Comparison of ENCODE assay signal across 1 cellular context in the genomic region with DNA sequence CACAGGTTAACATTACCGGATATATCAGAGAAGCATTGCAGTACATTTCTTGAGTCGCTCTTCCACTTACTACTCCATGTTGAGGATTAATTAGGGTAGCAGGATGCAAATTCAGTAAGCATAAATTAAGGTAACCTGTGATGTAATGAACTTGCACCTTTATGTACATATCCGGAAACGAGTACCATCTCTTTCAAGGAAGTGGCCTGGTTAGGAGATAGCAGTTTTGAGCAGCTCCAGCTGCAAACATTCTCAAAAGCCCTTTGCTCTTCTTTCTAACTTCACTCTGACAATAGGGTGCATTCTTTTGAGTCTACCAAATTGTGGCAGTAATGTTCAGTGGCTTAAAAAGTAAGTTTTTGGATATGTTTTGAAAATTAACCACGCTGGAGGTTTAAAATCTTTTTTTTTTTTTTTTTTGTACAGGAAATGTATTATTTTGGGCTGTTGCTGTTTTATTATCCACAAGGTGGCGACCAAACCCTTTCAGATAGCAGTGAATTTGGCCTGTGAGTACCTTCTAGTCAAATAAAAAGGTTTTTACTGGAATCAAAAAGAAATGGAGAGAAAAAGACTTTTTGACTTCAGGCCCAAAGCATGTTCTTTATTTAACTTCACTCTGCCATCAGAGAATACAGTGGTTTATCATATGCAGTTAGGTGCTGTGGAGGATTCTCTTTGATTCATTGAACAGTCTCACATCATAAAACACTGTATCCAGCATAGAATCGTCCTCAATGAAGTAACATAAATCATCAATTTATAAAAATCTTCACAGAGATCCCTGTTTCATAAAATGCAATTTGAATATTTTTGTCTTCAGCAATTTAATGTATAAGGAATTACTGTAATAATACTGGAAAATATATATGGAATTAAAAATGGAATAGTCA.
TF ChIP-seq lines count a peak whose summit lies in the region.

No MANE protein-coding gene starts in this region.

TF ChIP-seq in GM12878, 131 proteins besides CTCF, POLR2A, EP300 and RAD21:
- no peak for TF ChIP-seq GABPA (IDR thresholded peaks at IDR 0.05; ENCODE audit: low read depth)
- TF ChIP-seq, protein P1, sequence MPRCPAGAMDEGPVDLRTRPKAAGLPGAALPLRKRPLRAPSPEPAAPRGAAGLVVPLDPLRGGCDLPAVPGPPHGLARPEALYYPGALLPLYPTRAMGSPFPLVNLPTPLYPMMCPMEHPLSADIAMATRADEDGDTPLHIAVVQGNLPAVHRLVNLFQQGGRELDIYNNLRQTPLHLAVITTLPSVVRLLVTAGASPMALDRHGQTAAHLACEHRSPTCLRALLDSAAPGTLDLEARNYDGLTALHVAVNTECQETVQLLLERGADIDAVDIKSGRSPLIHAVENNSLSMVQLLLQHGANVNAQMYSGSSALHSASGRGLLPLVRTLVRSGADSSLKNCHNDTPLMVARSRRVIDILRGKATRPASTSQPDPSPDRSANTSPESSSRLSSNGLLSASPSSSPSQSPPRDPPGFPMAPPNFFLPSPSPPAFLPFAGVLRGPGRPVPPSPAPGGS (IDR thresholded peaks at IDR 0.05; ENCODE audit: borderline replicate concordance, insufficient read depth, low read depth, low read length, poor library complexity, severe bottlenecking), result no peak
- TF ChIP-seq, protein P2, sequence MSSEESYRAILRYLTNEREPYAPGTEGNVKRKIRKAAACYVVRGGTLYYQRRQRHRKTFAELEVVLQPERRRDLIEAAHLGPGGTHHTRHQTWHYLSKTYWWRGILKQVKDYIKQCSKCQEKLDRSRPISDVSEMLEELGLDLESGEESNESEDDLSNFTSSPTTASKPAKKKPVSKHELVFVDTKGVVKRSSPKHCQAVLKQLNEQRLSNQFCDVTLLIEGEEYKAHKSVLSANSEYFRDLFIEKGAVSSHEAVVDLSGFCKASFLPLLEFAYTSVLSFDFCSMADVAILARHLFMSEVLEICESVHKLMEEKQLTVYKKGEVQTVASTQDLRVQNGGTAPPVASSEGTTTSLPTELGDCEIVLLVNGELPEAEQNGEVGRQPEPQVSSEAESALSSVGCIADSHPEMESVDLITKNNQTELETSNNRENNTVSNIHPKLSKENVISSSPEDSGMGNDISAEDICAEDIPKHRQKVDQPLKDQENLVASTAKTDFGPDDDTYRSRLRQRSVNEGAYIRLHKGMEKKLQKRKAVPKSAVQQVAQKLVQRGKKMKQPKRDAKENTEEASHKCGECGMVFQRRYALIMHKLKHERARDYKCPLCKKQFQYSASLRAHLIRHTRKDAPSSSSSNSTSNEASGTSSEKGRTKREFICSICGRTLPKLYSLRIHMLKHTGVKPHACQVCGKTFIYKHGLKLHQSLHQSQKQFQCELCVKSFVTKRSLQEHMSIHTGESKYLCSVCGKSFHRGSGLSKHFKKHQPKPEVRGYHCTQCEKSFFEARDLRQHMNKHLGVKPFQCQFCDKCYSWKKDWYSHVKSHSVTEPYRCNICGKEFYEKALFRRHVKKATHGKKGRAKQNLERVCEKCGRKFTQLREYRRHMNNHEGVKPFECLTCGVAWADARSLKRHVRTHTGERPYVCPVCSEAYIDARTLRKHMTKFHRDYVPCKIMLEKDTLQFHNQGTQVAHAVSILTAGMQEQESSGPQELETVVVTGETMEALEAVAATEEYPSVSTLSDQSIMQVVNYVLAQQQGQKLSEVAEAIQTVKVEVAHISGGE (CRISPR knock-in tag; IDR thresholded peaks at IDR 0.05), result no peak
- TF ChIP-seq TCF7 (IDR thresholded peaks at IDR 0.05; ENCODE audit: borderline replicate concordance), result no peak
- TF ChIP-seq ZNF384 (IDR thresholded peaks at IDR 0.05; ENCODE audit: borderline replicate concordance, low read depth, low read length), result peak; percentile 96
- peak; percentile 35; the same call in 1 of the 2 replicates for TF ChIP-seq SMC3 (IDR thresholded peaks at IDR 0.05; ENCODE audit: borderline replicate concordance, low read length)
- TF ChIP-seq, protein P3, sequence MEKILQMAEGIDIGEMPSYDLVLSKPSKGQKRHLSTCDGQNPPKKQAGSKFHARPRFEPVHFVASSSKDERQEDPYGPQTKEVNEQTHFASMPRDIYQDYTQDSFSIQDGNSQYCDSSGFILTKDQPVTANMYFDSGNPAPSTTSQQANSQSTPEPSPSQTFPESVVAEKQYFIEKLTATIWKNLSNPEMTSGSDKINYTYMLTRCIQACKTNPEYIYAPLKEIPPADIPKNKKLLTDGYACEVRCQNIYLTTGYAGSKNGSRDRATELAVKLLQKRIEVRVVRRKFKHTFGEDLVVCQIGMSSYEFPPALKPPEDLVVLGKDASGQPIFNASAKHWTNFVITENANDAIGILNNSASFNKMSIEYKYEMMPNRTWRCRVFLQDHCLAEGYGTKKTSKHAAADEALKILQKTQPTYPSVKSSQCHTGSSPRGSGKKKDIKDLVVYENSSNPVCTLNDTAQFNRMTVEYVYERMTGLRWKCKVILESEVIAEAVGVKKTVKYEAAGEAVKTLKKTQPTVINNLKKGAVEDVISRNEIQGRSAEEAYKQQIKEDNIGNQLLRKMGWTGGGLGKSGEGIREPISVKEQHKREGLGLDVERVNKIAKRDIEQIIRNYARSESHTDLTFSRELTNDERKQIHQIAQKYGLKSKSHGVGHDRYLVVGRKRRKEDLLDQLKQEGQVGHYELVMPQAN (conservative IDR thresholded peaks at IDR 0.05), result no peak
- TF ChIP-seq CREM (IDR thresholded peaks at IDR 0.05; ENCODE audit: low read depth), result no peak
- TF ChIP-seq, protein P4, sequence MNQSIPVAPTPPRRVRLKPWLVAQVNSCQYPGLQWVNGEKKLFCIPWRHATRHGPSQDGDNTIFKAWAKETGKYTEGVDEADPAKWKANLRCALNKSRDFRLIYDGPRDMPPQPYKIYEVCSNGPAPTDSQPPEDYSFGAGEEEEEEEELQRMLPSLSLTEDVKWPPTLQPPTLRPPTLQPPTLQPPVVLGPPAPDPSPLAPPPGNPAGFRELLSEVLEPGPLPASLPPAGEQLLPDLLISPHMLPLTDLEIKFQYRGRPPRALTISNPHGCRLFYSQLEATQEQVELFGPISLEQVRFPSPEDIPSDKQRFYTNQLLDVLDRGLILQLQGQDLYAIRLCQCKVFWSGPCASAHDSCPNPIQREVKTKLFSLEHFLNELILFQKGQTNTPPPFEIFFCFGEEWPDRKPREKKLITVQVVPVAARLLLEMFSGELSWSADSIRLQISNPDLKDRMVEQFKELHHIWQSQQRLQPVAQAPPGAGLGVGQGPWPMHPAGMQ (IDR thresholded peaks at IDR 0.05; ENCODE audit: borderline replicate concordance), result no peak
- TF ChIP-seq, protein P5, sequence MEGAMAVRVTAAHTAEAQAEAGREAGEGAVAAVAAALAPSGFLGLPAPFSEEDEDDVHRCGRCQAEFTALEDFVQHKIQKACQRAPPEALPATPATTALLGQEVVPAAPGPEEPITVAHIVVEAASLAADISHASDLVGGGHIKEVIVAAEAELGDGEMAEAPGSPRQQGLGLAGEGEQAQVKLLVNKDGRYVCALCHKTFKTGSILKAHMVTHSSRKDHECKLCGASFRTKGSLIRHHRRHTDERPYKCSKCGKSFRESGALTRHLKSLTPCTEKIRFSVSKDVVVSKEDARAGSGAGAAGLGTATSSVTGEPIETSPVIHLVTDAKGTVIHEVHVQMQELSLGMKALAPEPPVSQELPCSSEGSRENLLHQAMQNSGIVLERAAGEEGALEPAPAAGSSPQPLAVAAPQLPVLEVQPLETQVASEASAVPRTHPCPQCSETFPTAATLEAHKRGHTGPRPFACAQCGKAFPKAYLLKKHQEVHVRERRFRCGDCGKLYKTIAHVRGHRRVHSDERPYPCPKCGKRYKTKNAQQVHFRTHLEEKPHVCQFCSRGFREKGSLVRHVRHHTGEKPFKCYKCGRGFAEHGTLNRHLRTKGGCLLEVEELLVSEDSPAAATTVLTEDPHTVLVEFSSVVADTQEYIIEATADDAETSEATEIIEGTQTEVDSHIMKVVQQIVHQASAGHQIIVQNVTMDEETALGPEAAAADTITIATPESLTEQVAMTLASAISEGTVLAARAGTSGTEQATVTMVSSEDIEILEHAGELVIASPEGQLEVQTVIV (IDR thresholded peaks at IDR 0.05; ENCODE audit: borderline replicate concordance, partially characterized antibody), result no peak
